2 cellular contexts compared by ENCODE assay signal in the genomic region with DNA sequence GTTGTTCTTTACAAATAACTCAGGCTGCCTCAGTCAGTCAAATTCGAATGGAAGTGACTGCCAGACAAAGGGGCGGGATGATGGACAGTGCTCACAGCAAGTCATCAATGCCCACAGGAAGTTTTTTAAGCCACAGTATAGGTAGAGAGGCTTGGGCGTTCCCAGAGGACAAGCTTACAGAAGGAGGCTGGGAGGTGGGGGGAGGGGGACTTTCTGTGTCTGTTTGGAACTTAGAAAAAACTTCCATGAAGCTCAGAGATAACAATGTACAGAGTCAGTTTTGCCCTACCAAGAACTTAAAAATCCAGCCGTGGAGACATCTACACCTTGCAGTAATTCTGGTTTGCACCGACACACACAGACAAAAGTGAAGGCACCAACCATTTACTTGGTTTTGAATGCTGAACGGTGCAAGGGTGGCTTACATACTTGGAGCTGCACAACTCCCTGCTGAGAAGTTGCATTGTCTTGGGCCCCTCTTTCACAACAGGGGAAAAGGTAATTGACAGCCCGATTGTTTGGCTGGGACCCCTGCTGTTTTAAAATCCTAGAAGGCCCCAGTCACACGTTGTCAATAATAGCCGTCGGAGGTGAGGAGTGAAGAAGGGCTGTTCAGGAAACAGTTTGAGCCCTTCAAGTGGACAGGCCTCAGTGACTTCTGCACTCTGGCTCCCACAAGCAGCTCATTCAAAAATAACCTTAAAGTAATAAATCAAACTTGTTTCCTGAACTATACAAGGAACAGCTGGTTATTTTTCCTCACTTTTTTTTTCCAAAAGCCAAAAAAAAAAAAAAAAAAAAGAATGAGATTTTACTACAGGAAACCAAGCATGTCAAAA.
TF ChIP-seq lines count a peak whose summit lies in the region.

No MANE protein-coding gene starts in this region.

TF ChIP-seq in SK-N-SH treated with all-trans-retinoic acid at 6 μM for 48 hours, 23 proteins besides CTCF, POLR2A, EP300 and RAD21 (continued from another document):
- TF ChIP-seq, protein P1, sequence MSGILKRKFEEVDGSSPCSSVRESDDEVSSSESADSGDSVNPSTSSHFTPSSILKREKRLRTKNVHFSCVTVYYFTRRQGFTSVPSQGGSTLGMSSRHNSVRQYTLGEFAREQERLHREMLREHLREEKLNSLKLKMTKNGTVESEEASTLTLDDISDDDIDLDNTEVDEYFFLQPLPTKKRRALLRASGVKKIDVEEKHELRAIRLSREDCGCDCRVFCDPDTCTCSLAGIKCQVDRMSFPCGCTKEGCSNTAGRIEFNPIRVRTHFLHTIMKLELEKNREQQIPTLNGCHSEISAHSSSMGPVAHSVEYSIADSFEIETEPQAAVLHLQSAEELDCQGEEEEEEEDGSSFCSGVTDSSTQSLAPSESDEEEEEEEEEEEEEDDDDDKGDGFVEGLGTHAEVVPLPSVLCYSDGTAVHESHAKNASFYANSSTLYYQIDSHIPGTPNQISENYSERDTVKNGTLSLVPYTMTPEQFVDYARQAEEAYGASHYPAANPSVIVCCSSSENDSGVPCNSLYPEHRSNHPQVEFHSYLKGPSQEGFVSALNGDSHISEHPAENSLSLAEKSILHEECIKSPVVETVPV (CRISPR knock-in tag; IDR thresholded peaks at IDR 0.05) = no peak
- TF ChIP-seq ZNF8 (CRISPR knock-in tag; IDR thresholded peaks at IDR 0.05) (no peak), BACH2 (CRISPR knock-in tag; IDR thresholded peaks at IDR 0.05; ENCODE audit: borderline replicate concordance) (no peak), GLIS3 (CRISPR knock-in tag; IDR thresholded peaks at IDR 0.05) (no peak), PPARA (CRISPR knock-in tag; IDR thresholded peaks at IDR 0.05; ENCODE audit: borderline replicate concordance) (no peak), ZC3H10 (CRISPR knock-in tag; IDR thresholded peaks at IDR 0.05) (no peak), OSR1 (CRISPR knock-in tag; IDR thresholded peaks at IDR 0.05) (no peak), ZNF70 (CRISPR knock-in tag; IDR thresholded peaks at IDR 0.05) (no peak), CSDC2 (CRISPR knock-in tag; IDR thresholded peaks at IDR 0.05) (no peak), ARNTL (CRISPR knock-in tag; IDR thresholded peaks at IDR 0.05; ENCODE audit: borderline replicate concordance, low read depth) (no peak), ISL1 (CRISPR knock-in tag; IDR thresholded peaks at IDR 0.05) (no peak), ZFP30 (CRISPR knock-in tag; IDR thresholded peaks at IDR 0.05) (no peak), ESRRG (CRISPR knock-in tag; IDR thresholded peaks at IDR 0.05) (no peak)
- TF ChIP-seq, protein P2, sequence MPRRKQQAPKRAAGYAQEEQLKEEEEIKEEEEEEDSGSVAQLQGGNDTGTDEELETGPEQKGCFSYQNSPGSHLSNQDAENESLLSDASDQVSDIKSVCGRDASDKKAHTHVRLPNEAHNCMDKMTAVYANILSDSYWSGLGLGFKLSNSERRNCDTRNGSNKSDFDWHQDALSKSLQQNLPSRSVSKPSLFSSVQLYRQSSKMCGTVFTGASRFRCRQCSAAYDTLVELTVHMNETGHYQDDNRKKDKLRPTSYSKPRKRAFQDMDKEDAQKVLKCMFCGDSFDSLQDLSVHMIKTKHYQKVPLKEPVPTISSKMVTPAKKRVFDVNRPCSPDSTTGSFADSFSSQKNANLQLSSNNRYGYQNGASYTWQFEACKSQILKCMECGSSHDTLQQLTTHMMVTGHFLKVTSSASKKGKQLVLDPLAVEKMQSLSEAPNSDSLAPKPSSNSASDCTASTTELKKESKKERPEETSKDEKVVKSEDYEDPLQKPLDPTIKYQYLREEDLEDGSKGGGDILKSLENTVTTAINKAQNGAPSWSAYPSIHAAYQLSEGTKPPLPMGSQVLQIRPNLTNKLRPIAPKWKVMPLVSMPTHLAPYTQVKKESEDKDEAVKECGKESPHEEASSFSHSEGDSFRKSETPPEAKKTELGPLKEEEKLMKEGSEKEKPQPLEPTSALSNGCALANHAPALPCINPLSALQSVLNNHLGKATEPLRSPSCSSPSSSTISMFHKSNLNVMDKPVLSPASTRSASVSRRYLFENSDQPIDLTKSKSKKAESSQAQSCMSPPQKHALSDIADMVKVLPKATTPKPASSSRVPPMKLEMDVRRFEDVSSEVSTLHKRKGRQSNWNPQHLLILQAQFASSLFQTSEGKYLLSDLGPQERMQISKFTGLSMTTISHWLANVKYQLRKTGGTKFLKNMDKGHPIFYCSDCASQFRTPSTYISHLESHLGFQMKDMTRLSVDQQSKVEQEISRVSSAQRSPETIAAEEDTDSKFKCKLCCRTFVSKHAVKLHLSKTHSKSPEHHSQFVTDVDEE (CRISPR knock-in tag; IDR thresholded peaks at IDR 0.05) = no peak
- TF ChIP-seq, protein P3, sequence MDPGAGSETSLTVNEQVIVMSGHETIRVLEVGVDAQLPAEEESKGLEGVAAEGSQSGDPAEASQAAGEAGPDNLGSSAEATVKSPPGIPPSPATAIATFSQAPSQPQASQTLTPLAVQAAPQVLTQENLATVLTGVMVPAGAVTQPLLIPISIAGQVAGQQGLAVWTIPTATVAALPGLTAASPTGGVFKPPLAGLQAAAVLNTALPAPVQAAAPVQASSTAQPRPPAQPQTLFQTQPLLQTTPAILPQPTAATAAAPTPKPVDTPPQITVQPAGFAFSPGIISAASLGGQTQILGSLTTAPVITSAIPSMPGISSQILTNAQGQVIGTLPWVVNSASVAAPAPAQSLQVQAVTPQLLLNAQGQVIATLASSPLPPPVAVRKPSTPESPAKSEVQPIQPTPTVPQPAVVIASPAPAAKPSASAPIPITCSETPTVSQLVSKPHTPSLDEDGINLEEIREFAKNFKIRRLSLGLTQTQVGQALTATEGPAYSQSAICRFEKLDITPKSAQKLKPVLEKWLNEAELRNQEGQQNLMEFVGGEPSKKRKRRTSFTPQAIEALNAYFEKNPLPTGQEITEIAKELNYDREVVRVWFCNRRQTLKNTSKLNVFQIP (CRISPR knock-in tag; IDR thresholded peaks at IDR 0.05; ENCODE audit: borderline replicate concordance, low read depth) = no peak
- TF ChIP-seq, protein P4, sequence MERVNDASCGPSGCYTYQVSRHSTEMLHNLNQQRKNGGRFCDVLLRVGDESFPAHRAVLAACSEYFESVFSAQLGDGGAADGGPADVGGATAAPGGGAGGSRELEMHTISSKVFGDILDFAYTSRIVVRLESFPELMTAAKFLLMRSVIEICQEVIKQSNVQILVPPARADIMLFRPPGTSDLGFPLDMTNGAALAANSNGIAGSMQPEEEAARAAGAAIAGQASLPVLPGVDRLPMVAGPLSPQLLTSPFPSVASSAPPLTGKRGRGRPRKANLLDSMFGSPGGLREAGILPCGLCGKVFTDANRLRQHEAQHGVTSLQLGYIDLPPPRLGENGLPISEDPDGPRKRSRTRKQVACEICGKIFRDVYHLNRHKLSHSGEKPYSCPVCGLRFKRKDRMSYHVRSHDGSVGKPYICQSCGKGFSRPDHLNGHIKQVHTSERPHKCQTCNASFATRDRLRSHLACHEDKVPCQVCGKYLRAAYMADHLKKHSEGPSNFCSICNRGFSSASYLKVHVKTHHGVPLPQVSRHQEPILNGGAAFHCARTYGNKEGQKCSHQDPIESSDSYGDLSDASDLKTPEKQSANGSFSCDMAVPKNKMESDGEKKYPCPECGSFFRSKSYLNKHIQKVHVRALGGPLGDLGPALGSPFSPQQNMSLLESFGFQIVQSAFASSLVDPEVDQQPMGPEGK (CRISPR knock-in tag; IDR thresholded peaks at IDR 0.05; ENCODE audit: borderline replicate concordance) = no peak

TF ChIP-seq in SK-N-SH, 30 proteins besides CTCF, POLR2A, EP300 and RAD21 (continued from another document):
- TF ChIP-seq, protein P5, sequence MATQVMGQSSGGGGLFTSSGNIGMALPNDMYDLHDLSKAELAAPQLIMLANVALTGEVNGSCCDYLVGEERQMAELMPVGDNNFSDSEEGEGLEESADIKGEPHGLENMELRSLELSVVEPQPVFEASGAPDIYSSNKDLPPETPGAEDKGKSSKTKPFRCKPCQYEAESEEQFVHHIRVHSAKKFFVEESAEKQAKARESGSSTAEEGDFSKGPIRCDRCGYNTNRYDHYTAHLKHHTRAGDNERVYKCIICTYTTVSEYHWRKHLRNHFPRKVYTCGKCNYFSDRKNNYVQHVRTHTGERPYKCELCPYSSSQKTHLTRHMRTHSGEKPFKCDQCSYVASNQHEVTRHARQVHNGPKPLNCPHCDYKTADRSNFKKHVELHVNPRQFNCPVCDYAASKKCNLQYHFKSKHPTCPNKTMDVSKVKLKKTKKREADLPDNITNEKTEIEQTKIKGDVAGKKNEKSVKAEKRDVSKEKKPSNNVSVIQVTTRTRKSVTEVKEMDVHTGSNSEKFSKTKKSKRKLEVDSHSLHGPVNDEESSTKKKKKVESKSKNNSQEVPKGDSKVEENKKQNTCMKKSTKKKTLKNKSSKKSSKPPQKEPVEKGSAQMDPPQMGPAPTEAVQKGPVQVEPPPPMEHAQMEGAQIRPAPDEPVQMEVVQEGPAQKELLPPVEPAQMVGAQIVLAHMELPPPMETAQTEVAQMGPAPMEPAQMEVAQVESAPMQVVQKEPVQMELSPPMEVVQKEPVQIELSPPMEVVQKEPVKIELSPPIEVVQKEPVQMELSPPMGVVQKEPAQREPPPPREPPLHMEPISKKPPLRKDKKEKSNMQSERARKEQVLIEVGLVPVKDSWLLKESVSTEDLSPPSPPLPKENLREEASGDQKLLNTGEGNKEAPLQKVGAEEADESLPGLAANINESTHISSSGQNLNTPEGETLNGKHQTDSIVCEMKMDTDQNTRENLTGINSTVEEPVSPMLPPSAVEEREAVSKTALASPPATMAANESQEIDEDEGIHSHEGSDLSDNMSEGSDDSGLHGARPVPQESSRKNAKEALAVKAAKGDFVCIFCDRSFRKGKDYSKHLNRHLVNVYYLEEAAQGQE (IDR thresholded peaks at IDR 0.05; ENCODE audit: low read depth, low read length) = no peak
- TF ChIP-seq NFIC (IDR thresholded peaks at IDR 0.05; ENCODE audit: borderline replicate concordance) = no peak
